11 cellular contexts compared by ENCODE assay signal in genomic region chr18:67425724-67426123, GRCh38.
DNase-seq lines count a peak whose midpoint lies in the region; ATAC-seq, FAIRE-seq and TF ChIP-seq lines count a peak whose summit lies in the region.
"Had no signal": no experiment of that assay in that cellular context is flagged by ENCODE, and none has a peak within 500 bp of the region (broad histone marks: within the 10 kb centered on the region; RNA-seq: fewer than 3 reads in every experiment).

No MANE protein-coding gene starts in this region.

- H3K4me3 ChIP-seq in SK-N-SH (ENCODE audit: low read depth in 2 of 2, low read length in 1 of 2), result no peak overlapping the region
- no peak overlapping the region for H3K4me3 ChIP-seq in foreskin fibroblast (ENCODE audit: low read depth in 1 of 2, low read length in 2 of 2)
- no peak overlapping the region for H3K4me3 ChIP-seq in spleen
- H3K4me3 ChIP-seq: skin epidermis had no signal

- CTCF ChIA-PET in SK-N-SH (lab: Yijun Ruan, JAX), result interaction anchor here (1.0 kb wide), 1 partner anchor 15 kb away, joined by 4 read pairs; no protein-coding TSS in a partner anchor

- no peak for TF ChIP-seq POLR2A in spleen (IDR thresholded peaks at IDR 0.05)

- peaks cover 8% of the 10 kb centered on the region for H3K27me3 Mint-ChIP-seq in nephron progenitor cell (ENCODE audit: low read depth, poor library complexity)
- H3K27me3 Mint-ChIP-seq: CD4-positive, CD25-positive, alpha-beta regulatory T cell had no signal

- H3K4me1 ChIP-seq in SK-N-SH (ENCODE audit: control insufficient read depth in 1 of 2, insufficient read depth in 2 of 2, low read depth in 1 of 2, low read length in 1 of 2) (peaks cover 0 to 3% of the 10 kb centered on the region in 2 experiments; a peak in 2 of 4 replicates), spleen (no peaks in the 10 kb centered on the region)

- H3K9ac ChIP-seq in SK-N-SH, result no peak overlapping the region; the same call in 1 of the 2 replicates

- TF ChIP-seq CTCF in SK-N-SH (IDR thresholded peaks at IDR 0.05), result no peak
- no peak for TF ChIP-seq CTCF in foreskin fibroblast (IDR thresholded peaks at IDR 0.05; ENCODE audit: low read depth, low read length)
- no peak for TF ChIP-seq CTCF in spleen (IDR thresholded peaks at IDR 0.05 in 8 of 11, conservative IDR thresholded peaks at IDR 0.05 in 3 of 11)
- no peak for TF ChIP-seq CTCF in nephron progenitor cell (IDR thresholded peaks at IDR 0.05)

- TF ChIP-seq RAD21 in SK-N-SH (IDR thresholded peaks at IDR 0.05; ENCODE audit: low read length), result no peak

- intact Hi-C loops in spleen (cut with DNase I; ENCODE audit: low total_unique reads), result no loop called here

- no peak for FAIRE-seq in frontal cortex (lab: Jason Lieb, UNC)

- DNase-seq in ACHN (peak; percentile 48), SK-N-SH (no peak), foreskin fibroblast (peak; percentile 95 to 97), spleen (no peak), frontal cortex (ENCODE audit: low spot score in 2 of 2) (no peak), nephron progenitor cell (no peak)
- DNase-seq: CD4-positive, CD25-positive, alpha-beta regulatory T cell; NCI-H2029 had no signal

- H3K9me3 ChIP-seq in SK-N-SH (no peaks in the 10 kb centered on the region), spleen (no peaks in the 10 kb centered on the region)

- H3K9me2 ChIP-seq in SK-N-SH, result no peaks in the 10 kb centered on the region

- no peak overlapping the region for H3K27ac Mint-ChIP-seq in nephron progenitor cell
- H3K27ac Mint-ChIP-seq: CD4-positive, CD25-positive, alpha-beta regulatory T cell had no signal

- H2AFZ ChIP-seq in SK-N-SH (ENCODE audit: low read depth), result no peak overlapping the region

- no peaks in the 10 kb centered on the region for H3K36me3 Mint-ChIP-seq in nephron progenitor cell (ENCODE audit: low read depth)
- H3K36me3 Mint-ChIP-seq: CD4-positive, CD25-positive, alpha-beta regulatory T cell had no signal

- no peaks in the 10 kb centered on the region for H3K79me2 ChIP-seq in SK-N-SH (ENCODE audit: insufficient read depth)

- no peaks in the 10 kb centered on the region for H3K27me3 ChIP-seq in SK-N-SH (ENCODE audit: insufficient read depth)
- no peaks in the 10 kb centered on the region for H3K27me3 ChIP-seq in spleen (replicated peaks in 1 of 7)

- no peaks in the 10 kb centered on the region for H3K36me3 ChIP-seq in SK-N-SH (replicated peaks in 1 of 2; ENCODE audit: control insufficient read depth in 1 of 2, insufficient read depth in 2 of 2, low read length in 1 of 2)
- H3K36me3 ChIP-seq in spleen, result no peaks in the 10 kb centered on the region

- ATAC-seq in GM18868 (IDR thresholded peaks at IDR 0.05; ENCODE audit: unreplicated experiment), result peak; percentile 42
- ATAC-seq in HG03571 (IDR thresholded peaks at IDR 0.05; ENCODE audit: unreplicated experiment), result no peak

- TF ChIP-seq EP300 in SK-N-SH (IDR thresholded peaks at IDR 0.05; ENCODE audit: borderline replicate concordance in 1 of 2, low read depth in 1 of 2, low read length in 1 of 2), result peak in 1 of 2 experiments; percentile 89; a peak in 2 of 4 replicates

- no peaks in the 10 kb centered on the region for H3K4me1 Mint-ChIP-seq in nephron progenitor cell
- H3K4me1 Mint-ChIP-seq: CD4-positive, CD25-positive, alpha-beta regulatory T cell had no signal

- no peak overlapping the region for H3K4me2 ChIP-seq in SK-N-SH

- no peaks in the 10 kb centered on the region for H4K20me1 ChIP-seq in SK-N-SH (ENCODE audit: insufficient read depth)

- no peaks in the 10 kb centered on the region for H3K9me3 Mint-ChIP-seq in nephron progenitor cell

- H3K4me3 Mint-ChIP-seq in nephron progenitor cell, result no peak overlapping the region
- H3K4me3 Mint-ChIP-seq: CD4-positive, CD25-positive, alpha-beta regulatory T cell had no signal

- peaks cover 27% of the 10 kb centered on the region for H3F3A ChIP-seq in SK-N-SH (replicated peaks; ENCODE audit: insufficient read depth)

- POLR2A ChIA-PET in SK-N-SH (lab: Yijun Ruan, JAX), result no interaction called here

- H3K27ac ChIP-seq in SK-N-SH (ENCODE audit: low read depth in 2 of 2, low read length in 1 of 2) (peak overlapping the region in 1 of 2 experiments; percentile 62; a peak in 2 of 4 replicates), spleen (no peak overlapping the region)
- H3K27ac ChIP-seq: skin epidermis had no signal

- in situ Hi-C loops in ACHN (cut with HindIII; ENCODE audit: low pct_ligation_motif_present, low pct_unique_long_range_greater_than_20kb, low sequenced_read_pairs), result no loop called here

TF ChIP-seq in SK-N-SH, 30 proteins besides CTCF, POLR2A, EP300 and RAD21 (continues in another document):
- TF ChIP-seq YY1 (IDR thresholded peaks at IDR 0.05; ENCODE audit: low read depth) (no peak), RXRA (IDR thresholded peaks at IDR 0.05; ENCODE audit: borderline replicate concordance, low read depth) (peak; percentile 83), FOXM1 (IDR thresholded peaks at IDR 0.05; ENCODE audit: low read depth) (peak; percentile 65; the same call in 1 of the 2 replicates), RFX5 (IDR thresholded peaks at IDR 0.05; ENCODE audit: low read length) (no peak), ELF1 (IDR thresholded peaks at IDR 0.05) (no peak), FOXJ3 (CRISPR knock-in tag; IDR thresholded peaks at IDR 0.05) (no peak), EZH2phosphoT487 (IDR thresholded peaks at IDR 0.05; ENCODE audit: borderline replicate concordance, low read depth) (no peak), PBX3 (IDR thresholded peaks at IDR 0.05) (peak; percentile 89), TCF12 (IDR thresholded peaks at IDR 0.05) (peak; percentile 95), POLR2AphosphoS5 (IDR thresholded peaks at IDR 0.05; ENCODE audit: low read depth, low read length) (peak; percentile 62; the same call in 1 of the 2 replicates), FOSL2 (IDR thresholded peaks at IDR 0.05; ENCODE audit: borderline replicate concordance, low read depth) (peak; percentile 99), REST (IDR thresholded peaks at IDR 0.05; ENCODE audit: low read depth, low read length) (no peak), IRF3 (IDR thresholded peaks at IDR 0.05; ENCODE audit: low read depth, low read length) (no peak), NRF1 (IDR thresholded peaks at IDR 0.05; ENCODE audit: low read depth, low read length) (no peak), ZBTB33 (IDR thresholded peaks at IDR 0.05; ENCODE audit: borderline replicate concordance, low read depth) (peak; percentile 79)

Comparison
In these comparisons a context has a peak if more than half of its experiments do, and no peak if none do; other contexts are left out.
1. DNase-seq: peak in ACHN (single experiment) and foreskin fibroblast (2 of 2); none in SK-N-SH (single experiment), spleen (single experiment), frontal cortex (0 of 2) and nephron progenitor cell (single experiment).